In the genomic region with DNA sequence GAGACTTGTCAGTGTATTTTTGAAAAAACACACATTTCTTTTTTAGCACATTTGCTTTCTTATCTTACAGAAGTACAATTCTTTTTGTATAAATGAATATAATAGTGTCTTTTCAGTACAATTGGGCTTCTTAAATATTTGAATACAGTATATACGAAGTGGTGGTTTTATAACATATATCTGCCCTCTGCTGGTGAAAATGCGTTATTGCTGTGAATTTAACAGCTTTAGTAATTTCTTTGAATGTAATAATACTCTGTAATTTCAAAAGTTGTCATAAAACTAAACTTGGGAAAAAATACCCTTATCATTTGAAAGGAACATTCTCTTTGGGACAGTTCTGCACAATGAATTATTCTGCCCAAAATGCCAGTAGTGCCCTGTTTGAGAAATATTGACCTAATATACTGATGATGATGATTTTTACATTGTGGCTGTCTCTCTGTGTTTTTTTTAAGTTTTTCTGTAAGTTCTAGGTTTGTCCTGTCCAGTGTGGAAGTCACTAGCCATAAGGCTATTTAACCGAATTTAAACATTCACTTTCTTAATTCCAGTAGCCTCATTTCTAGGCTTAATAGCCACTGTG, we compare ENCODE assay signal across 8 cellular contexts. TPM values are rescaled to one million over a fixed set of nuclear protein-coding genes. Genes with fewer than 3 reads are reported as not detected.
A peak's percentile ranks its signal among the peaks of the same experiment; 100 is the strongest.
DNase-seq lines count a peak whose midpoint lies in the region; ATAC-seq, FAIRE-seq and TF ChIP-seq lines count a peak whose summit lies in the region.

No MANE protein-coding gene starts in this region.

- no peaks in the 10 kb centered on the region for H3K4me1 Mint-ChIP-seq in neural crest cell

- peak; percentile 88 for FAIRE-seq in RCC 7860 (lab: Jason Lieb, UNC)
- peak; percentile 97 for FAIRE-seq in endometrium (lab: Jason Lieb, UNC)

- H3K27ac Mint-ChIP-seq in neural crest cell (ENCODE audit: unreplicated experiment) = no peak overlapping the region

- DNase-seq in Daoy (ENCODE audit: low read depth) = peak; percentile 17
- DNase-seq in RCC 7860 (ENCODE audit: low spot score) = peak; percentile 41
- no peak for DNase-seq in neural crest cell (ENCODE audit: low read depth, low spot score)
- DNase-seq in NCI-H510A (lab: John Stamatoyannopoulos, UW) = no peak

- TF ChIP-seq CTCF in neural crest cell (conservative IDR thresholded peaks at IDR 0.05) = peak; percentile 90

- no peak overlapping the region for H3K4me3 Mint-ChIP-seq in neural crest cell

- peaks cover 6% of the 10 kb centered on the region for H3K36me3 Mint-ChIP-seq in neural crest cell (ENCODE audit: low read depth)

- no peaks in the 10 kb centered on the region for H3K27me3 Mint-ChIP-seq in neural crest cell (ENCODE audit: low read depth)

- peak; percentile 58 for ATAC-seq in HG02798 (IDR thresholded peaks at IDR 0.05; ENCODE audit: poor library complexity, unreplicated experiment)
- ATAC-seq in esophagus mucosa = no peak
- ATAC-seq in GM21528 (IDR thresholded peaks at IDR 0.05; ENCODE audit: low FRiP score, unreplicated experiment) = no peak

- H3K9me3 Mint-ChIP-seq in neural crest cell = peaks cover 9% of the 10 kb centered on the region

RNA-seq across cellular contexts. Expression of gene SMAP1, which starts 19.0 kb away (rescaled TPM):
- 21.4 and 22.5 TPM in 2 replicates for total RNA-seq in Daoy (2014; rRNA removed; shearing (Covaris generic))
- total RNA-seq in neural crest cell (29.7 and 30.5 TPM in 2 replicates), esophagus mucosa (35.3 TPM)

Comparison
In these comparisons a context has a peak if more than half of its experiments do, and no peak if none do; other contexts are left out.
1. DNase-seq: peak in Daoy (single experiment) and RCC 7860 (single experiment); none in neural crest cell (single experiment) and NCI-H510A (single experiment).